7 cellular contexts compared by ENCODE assay signal in genomic region chr2:73370348-73370747, GRCh38.
"Had no signal": no experiment of that assay in that cellular context is flagged by ENCODE, and none has a peak within 500 bp of the region (broad histone marks: within the 10 kb centered on the region; RNA-seq: fewer than 3 reads in every experiment).

No MANE protein-coding gene starts in this region.

- ATAC-seq: HepG2 had no signal

- H3K9me3 Mint-ChIP-seq: IgD-negative memory B cell had no signal

- H3K4me3 Mint-ChIP-seq: IgD-negative memory B cell had no signal

- H3K36me3 Mint-ChIP-seq: IgD-negative memory B cell had no signal

- FAIRE-seq: HepG2, HTR-8/SVneo had no signal

- H3K27ac ChIP-seq: HL-60 had no signal

- H3K4me1 Mint-ChIP-seq: IgD-negative memory B cell had no signal

- DNase-seq: IMR-90, KBM-7, KG1 had no signal
